14 cellular contexts compared by ENCODE assay signal in the genomic region with DNA sequence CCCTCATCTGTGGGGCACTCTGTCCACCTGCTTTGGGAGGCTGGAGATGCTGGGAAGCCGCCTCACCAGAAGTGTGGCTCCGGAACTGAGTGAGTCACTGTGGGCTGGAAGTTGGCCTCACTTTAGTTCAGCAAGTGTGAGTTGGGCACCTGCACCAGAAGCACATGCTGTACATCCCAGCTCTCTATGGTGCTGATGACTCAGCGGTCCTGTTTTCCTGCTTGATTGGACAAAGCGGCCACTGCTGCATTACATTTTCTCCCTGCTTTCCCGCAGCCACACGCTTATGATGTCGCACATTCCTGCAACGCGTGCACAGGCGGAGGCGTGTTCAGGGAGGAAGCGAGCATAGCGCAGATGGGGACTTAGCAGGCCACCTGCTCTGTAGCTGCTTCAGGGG. TPM values are rescaled to one million over a fixed set of nuclear protein-coding genes. Genes with fewer than 3 reads are reported as not detected.
A peak's percentile ranks its signal among the peaks of the same experiment; 100 is the strongest.
DNase-seq lines count a peak whose midpoint lies in the region; ATAC-seq, FAIRE-seq and TF ChIP-seq lines count a peak whose summit lies in the region.
"Had no signal": no experiment of that assay in that cellular context is flagged by ENCODE, and none has a peak within 500 bp of the region (broad histone marks: within the 10 kb centered on the region; RNA-seq: fewer than 3 reads in every experiment).

No MANE protein-coding gene starts in this region.

- TF ChIP-seq RAD21 in Ishikawa (IDR thresholded peaks at IDR 0.05; ENCODE audit: low read depth) (no peak), K562 (CRISPR knock-in tag; conservative IDR thresholded peaks at IDR 0.05 in 1 of 2, IDR thresholded peaks at IDR 0.05 in 1 of 2) (no peak)

- BruUV-seq in K562 (replicated peaks; lab: Mats Ljungman, UMichigan): no TSS peak

- H3K27ac ChIP-seq in K562 (ENCODE audit: extremely low read depth, low read depth, low read length): no peak overlapping the region

- no peaks in the 10 kb centered on the region for H4K20me1 ChIP-seq in K562 (replicated peaks; ENCODE audit: control insufficient read depth, insufficient read depth, low read length)

- H3K9me1 ChIP-seq in K562 (ENCODE audit: control insufficient read depth, insufficient read depth, low read length): no peaks in the 10 kb centered on the region

- no peak overlapping the region for H3K27ac Mint-ChIP-seq in glutamatergic neuron (ENCODE audit: unreplicated experiment)

- H3K4me1 ChIP-seq in K562 (replicated peaks in 1 of 2; ENCODE audit: control insufficient read depth in 2 of 2, insufficient read depth in 2 of 2, low read length in 2 of 2): no peaks in the 10 kb centered on the region

- H3K27me3 Mint-ChIP-seq in glutamatergic neuron (ENCODE audit: unreplicated experiment): no peaks in the 10 kb centered on the region

- H3K4me3 ChIP-seq in K562: no peak overlapping the region

- FAIRE-seq in K562 (lab: Jason Lieb, UNC): no peak
- FAIRE-seq: GM18507 had no signal

- H3K9me3 Mint-ChIP-seq in glutamatergic neuron (ENCODE audit: unreplicated experiment): no peaks in the 10 kb centered on the region

- H3K4me2 ChIP-seq in K562 (ENCODE audit: insufficient read depth, low read length): no peak overlapping the region

- no peaks in the 10 kb centered on the region for H3K9me3 ChIP-seq in K562 (replicated peaks; ENCODE audit: control insufficient read depth, insufficient read depth, low read depth, low read length)

- POLR2A ChIA-PET in K562 (lab: Yijun Ruan, JAX): no interaction called here

- H3K36me3 Mint-ChIP-seq in glutamatergic neuron (ENCODE audit: unreplicated experiment): no peaks in the 10 kb centered on the region

- no peak overlapping the region for H3K4me3 Mint-ChIP-seq in glutamatergic neuron (ENCODE audit: unreplicated experiment)

- DNase-seq in AG20443 (ENCODE audit: low spot score) (peak; percentile 32), K562 (ENCODE audit: extremely low read depth in 1 of 4, low spot score in 3 of 4) (peak in 1 of 4 experiments; percentile 0), kidney tubule cell (ENCODE audit: low spot score) (peak; percentile 80), NCI-H1092 treated with DMSO at 0.1 percent for 48 hours (lab: John Stamatoyannopoulos, UW) (no peak), glutamatergic neuron (no peak)
- DNase-seq: activated CD8-positive, alpha-beta memory T cell treated with anti-CD3 and anti-CD28 coated beads, Interleukin-2, amount 50 U/mL, for 4 hours; caudate nucleus; Karpas-422; NCI-H526; T1000 had no signal

- 3% methylated on average over 9 of the region's 13 CpGs for WGBS in K562 (ENCODE audit: insufficient coverage, low coverage, missing lambda C conversion rate)

- H3K9ac ChIP-seq in K562 (ENCODE audit: insufficient read depth in 1 of 2, low read depth in 2 of 2, low read length in 2 of 2): no peak overlapping the region

- no peak overlapping the region for H2AFZ ChIP-seq in K562 (ENCODE audit: low read depth, low read length)

- no peak; the same call in 1 of the 2 replicates for TF ChIP-seq EP300 in Ishikawa (IDR thresholded peaks at IDR 0.05; ENCODE audit: borderline replicate concordance)
- no peak for TF ChIP-seq EP300 in K562 (IDR thresholded peaks at IDR 0.05; ENCODE audit: low read length)

- TF ChIP-seq POLR2A in K562 (conservative IDR thresholded peaks at IDR 0.05): no peak
- no peak for TF ChIP-seq POLR2A in GM18505 (IDR thresholded peaks at IDR 0.05; ENCODE audit: borderline replicate concordance, extremely low read depth, insufficient read depth, insufficient read length)

- no peaks in the 10 kb centered on the region for H3K4me1 Mint-ChIP-seq in glutamatergic neuron (ENCODE audit: low read depth, unreplicated experiment)

- CTCF ChIA-PET in K562 (lab: Yijun Ruan, JAX; ENCODE audit: low intra/inter-chr PET ratio): no interaction called here

- TF ChIP-seq CTCF in K562 (IDR thresholded peaks at IDR 0.05 in 2 of 3, conservative IDR thresholded peaks at IDR 0.05 in 1 of 3; ENCODE audit: insufficient read depth in 2 of 3, low read depth in 1 of 3, low read length in 3 of 3): no peak
- TF ChIP-seq CTCF in glutamatergic neuron (IDR thresholded peaks at IDR 0.05; ENCODE audit: partially characterized antibody, unreplicated experiment): no peak

- in situ Hi-C loops in K562 (cut with MboI): no loop called here

- H3K27me3 ChIP-seq in K562 (ENCODE audit: control insufficient read depth in 2 of 2, insufficient read depth in 2 of 2, low read length in 2 of 2): peaks cover 0 to 30% of the 10 kb centered on the region in 2 experiments; a peak in 2 of 5 replicates

- intact Hi-C loops in K562 (cut with micrococcal nuclease): no loop called here

- no peaks in the 10 kb centered on the region for H3K79me2 ChIP-seq in K562 (ENCODE audit: control insufficient read depth, insufficient read depth, low read length)

- ATAC-seq in K562 (no peak), GM18505 (IDR thresholded peaks at IDR 0.05; ENCODE audit: unreplicated experiment) (no peak), GM18511 (IDR thresholded peaks at IDR 0.05; ENCODE audit: unreplicated experiment) (no peak)

- no peaks in the 10 kb centered on the region for H3K36me3 ChIP-seq in K562 (ENCODE audit: control insufficient read depth, insufficient read depth, low read length)

TF ChIP-seq in Ishikawa, 13 proteins besides CTCF, POLR2A, EP300 and RAD21:
- peak; percentile 87 for TF ChIP-seq MAX (IDR thresholded peaks at IDR 0.05)
- peak; percentile 66; the same call in 1 of the 2 replicates for TF ChIP-seq TEAD4 (IDR thresholded peaks at IDR 0.05)
- TF ChIP-seq FOXM1 (IDR thresholded peaks at IDR 0.05; ENCODE audit: borderline replicate concordance, low read depth): no peak

TF ChIP-seq in K562, 482 proteins besides CTCF, POLR2A, EP300 and RAD21:
- TF ChIP-seq ERF (CRISPR knock-in tag; IDR thresholded peaks at IDR 0.05) (no peak), HDAC2 (IDR thresholded peaks at IDR 0.05) (no peak), MAFG (tag; conservative IDR thresholded peaks at IDR 0.05) (0 out of 2 replicates have a peak, but pooled peaks have one; percentile 8), NFE2 (IDR thresholded peaks at IDR 0.05; ENCODE audit: low read depth) (0 out of 2 replicates have a peak, but pooled peaks have one; percentile 10)
TF ChIP-seq in K562: peak in this region for 2.

RNA-seq across cellular contexts. Expression of gene CLDN34, which starts 26.8 kb away (rescaled TPM):
- total RNA-seq in K562 (2011; cell fraction: chromatin; rRNA removed; ENCODE audit: low replicate concordance): not detected in 2 replicates
- total RNA-seq in K562 (2011; cell fraction: nucleolus; rRNA removed): not detected in 2 replicates
- total RNA-seq in K562 (2011; cell fraction: nucleoplasm; rRNA removed): not detected in 2 replicates
- total RNA-seq in K562 (2014; rRNA removed): not detected in 2 replicates
- total RNA-seq in K562 (2014; rRNA removed; fragmentation: Illumina TruSeq; extraction: Trizol): not detected in 2 replicates
- not detected in 2 replicates for total RNA-seq in K562 (2015; rRNA removed; fragmentation: Illumina TruSeq; extraction: Trizol)
- not detected in 2 replicates for total RNA-seq in K562 (2021)
- polyA plus RNA-seq in K562 (2011; rRNA removed): not detected in 2 replicates
- not detected in 2 replicates for polyA plus RNA-seq in K562 (2011; cell fraction: cytosol; rRNA removed)
- polyA plus RNA-seq in K562 (2011; cell fraction: nucleus; rRNA removed): not detected in 2 replicates
- polyA plus RNA-seq in K562 (2012): not detected in 2 replicates
- polyA plus RNA-seq in K562 (2014; fragmentation: Illumina TruSeq; extraction: Trizol): not detected in 2 replicates
- not detected for polyA plus RNA-seq in K562 (2014; fragmentation: Nextera tagmentation; extraction: Ambion mirVana)
- polyA plus RNA-seq in K562 (2014; rRNA removed): not detected in 2 replicates
- not detected in 2 replicates for polyA minus RNA-seq in K562 (2011; rRNA and poly(A)+ RNA removed)
- polyA minus RNA-seq in K562 (2011; cell fraction: cytosol; rRNA and poly(A)+ RNA removed): not detected in 2 replicates
- polyA minus RNA-seq in K562 (2011; cell fraction: nucleus; rRNA and poly(A)+ RNA removed): not detected in 2 replicates
- not detected for total RNA-seq in glutamatergic neuron (ENCODE audit: unreplicated experiment)

Comparison
In these comparisons a context has a peak if more than half of its experiments do, and no peak if none do; other contexts are left out.
1. DNase-seq: peak in AG20443 (single experiment) and kidney tubule cell (single experiment); none in NCI-H1092 treated with DMSO at 0.1 percent for 48 hours (single experiment) and glutamatergic neuron (single experiment).